ENCODE assay signal across 1 cellular context in the genomic region with DNA sequence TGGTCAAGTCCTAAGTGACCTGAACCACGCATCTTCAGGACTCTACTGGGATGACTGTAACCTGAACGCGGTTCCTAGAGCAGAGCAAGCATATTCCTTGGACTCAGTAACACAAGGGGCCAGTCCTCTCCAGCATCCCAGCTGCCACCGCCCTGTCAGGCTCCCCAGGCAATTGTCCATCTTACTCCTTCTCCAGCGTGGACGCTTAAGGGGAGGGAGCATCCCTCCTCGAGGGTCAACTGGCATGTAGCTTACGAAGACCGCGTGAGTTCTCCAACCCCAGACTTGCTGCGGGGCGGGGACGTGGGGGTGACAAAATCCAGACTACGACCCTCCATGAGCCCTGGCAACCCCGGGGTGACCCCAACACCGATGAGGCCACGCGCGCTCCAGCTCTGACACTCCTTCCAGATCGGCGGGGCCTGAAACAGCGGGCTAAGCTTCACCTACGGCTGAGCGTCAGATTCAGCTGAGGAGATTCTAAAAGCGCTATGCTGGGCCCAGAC.
TF ChIP-seq lines count a peak whose summit lies in the region.

No MANE protein-coding gene starts in this region.

TF ChIP-seq in HepG2, 621 proteins besides CTCF, POLR2A, EP300 and RAD21 (continued from another document and continues in another):
- no peak for TF ChIP-seq ZNF609 (CRISPR knock-in tag; IDR thresholded peaks at IDR 0.05; ENCODE audit: borderline replicate concordance)
- 0 out of 2 replicates have a peak, but pooled peaks have one; percentile 40 for TF ChIP-seq ZNF276 (CRISPR knock-in tag; IDR thresholded peaks at IDR 0.05; ENCODE audit: low read depth)
- TF ChIP-seq ZNF782 (CRISPR knock-in tag; IDR thresholded peaks at IDR 0.05; ENCODE audit: borderline replicate concordance) = peak; percentile 90; the same call in 1 of the 2 replicates
- TF ChIP-seq ELK4 (CRISPR knock-in tag; IDR thresholded peaks at IDR 0.05; ENCODE audit: borderline replicate concordance) = no peak
- 0 out of 2 replicates have a peak, but pooled peaks have one; percentile 17 for TF ChIP-seq KAT8 (CRISPR knock-in tag; IDR thresholded peaks at IDR 0.05)
- no peak for TF ChIP-seq DRAP1 (CRISPR knock-in tag; IDR thresholded peaks at IDR 0.05)
- no peak for TF ChIP-seq ZBTB1 (CRISPR knock-in tag; IDR thresholded peaks at IDR 0.05; ENCODE audit: borderline replicate concordance)
- TF ChIP-seq PTBP1 (IDR thresholded peaks at IDR 0.05; ENCODE audit: low read depth, low read length, poor library complexity, severe bottlenecking) = no peak
- no peak for TF ChIP-seq HMGXB3 (CRISPR knock-in tag; IDR thresholded peaks at IDR 0.05; ENCODE audit: borderline replicate concordance)
- TF ChIP-seq SRSF1 (optimal IDR thresholded peaks at IDR 0.05; ENCODE audit: low read depth, low read length) = peak; percentile 1
- TF ChIP-seq, protein P1, sequence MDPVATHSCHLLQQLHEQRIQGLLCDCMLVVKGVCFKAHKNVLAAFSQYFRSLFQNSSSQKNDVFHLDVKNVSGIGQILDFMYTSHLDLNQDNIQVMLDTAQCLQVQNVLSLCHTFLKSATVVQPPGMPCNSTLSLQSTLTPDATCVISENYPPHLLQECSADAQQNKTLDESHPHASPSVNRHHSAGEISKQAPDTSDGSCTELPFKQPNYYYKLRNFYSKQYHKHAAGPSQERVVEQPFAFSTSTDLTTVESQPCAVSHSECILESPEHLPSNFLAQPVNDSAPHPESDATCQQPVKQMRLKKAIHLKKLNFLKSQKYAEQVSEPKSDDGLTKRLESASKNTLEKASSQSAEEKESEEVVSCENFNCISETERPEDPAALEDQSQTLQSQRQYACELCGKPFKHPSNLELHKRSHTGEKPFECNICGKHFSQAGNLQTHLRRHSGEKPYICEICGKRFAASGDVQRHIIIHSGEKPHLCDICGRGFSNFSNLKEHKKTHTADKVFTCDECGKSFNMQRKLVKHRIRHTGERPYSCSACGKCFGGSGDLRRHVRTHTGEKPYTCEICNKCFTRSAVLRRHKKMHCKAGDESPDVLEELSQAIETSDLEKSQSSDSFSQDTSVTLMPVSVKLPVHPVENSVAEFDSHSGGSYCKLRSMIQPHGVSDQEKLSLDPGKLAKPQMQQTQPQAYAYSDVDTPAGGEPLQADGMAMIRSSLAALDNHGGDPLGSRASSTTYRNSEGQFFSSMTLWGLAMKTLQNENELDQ (CRISPR knock-in tag; IDR thresholded peaks at IDR 0.05; ENCODE audit: borderline replicate concordance) = no peak
- TF ChIP-seq CBX5 (CRISPR knock-in tag; IDR thresholded peaks at IDR 0.05; ENCODE audit: borderline replicate concordance) = no peak
- TF ChIP-seq SP1 (IDR thresholded peaks at IDR 0.05) = no peak
- no peak for TF ChIP-seq SP1 (CRISPR knock-in tag; IDR thresholded peaks at IDR 0.05)
- TF ChIP-seq ZNF205 (CRISPR knock-in tag; IDR thresholded peaks at IDR 0.05) = no peak
- no peak for TF ChIP-seq ZNF777 (CRISPR knock-in tag; IDR thresholded peaks at IDR 0.05)
- 0 out of 2 replicates have a peak, but pooled peaks have one; percentile 11 for TF ChIP-seq WIZ (CRISPR knock-in tag; IDR thresholded peaks at IDR 0.05)
- TF ChIP-seq, protein P2, sequence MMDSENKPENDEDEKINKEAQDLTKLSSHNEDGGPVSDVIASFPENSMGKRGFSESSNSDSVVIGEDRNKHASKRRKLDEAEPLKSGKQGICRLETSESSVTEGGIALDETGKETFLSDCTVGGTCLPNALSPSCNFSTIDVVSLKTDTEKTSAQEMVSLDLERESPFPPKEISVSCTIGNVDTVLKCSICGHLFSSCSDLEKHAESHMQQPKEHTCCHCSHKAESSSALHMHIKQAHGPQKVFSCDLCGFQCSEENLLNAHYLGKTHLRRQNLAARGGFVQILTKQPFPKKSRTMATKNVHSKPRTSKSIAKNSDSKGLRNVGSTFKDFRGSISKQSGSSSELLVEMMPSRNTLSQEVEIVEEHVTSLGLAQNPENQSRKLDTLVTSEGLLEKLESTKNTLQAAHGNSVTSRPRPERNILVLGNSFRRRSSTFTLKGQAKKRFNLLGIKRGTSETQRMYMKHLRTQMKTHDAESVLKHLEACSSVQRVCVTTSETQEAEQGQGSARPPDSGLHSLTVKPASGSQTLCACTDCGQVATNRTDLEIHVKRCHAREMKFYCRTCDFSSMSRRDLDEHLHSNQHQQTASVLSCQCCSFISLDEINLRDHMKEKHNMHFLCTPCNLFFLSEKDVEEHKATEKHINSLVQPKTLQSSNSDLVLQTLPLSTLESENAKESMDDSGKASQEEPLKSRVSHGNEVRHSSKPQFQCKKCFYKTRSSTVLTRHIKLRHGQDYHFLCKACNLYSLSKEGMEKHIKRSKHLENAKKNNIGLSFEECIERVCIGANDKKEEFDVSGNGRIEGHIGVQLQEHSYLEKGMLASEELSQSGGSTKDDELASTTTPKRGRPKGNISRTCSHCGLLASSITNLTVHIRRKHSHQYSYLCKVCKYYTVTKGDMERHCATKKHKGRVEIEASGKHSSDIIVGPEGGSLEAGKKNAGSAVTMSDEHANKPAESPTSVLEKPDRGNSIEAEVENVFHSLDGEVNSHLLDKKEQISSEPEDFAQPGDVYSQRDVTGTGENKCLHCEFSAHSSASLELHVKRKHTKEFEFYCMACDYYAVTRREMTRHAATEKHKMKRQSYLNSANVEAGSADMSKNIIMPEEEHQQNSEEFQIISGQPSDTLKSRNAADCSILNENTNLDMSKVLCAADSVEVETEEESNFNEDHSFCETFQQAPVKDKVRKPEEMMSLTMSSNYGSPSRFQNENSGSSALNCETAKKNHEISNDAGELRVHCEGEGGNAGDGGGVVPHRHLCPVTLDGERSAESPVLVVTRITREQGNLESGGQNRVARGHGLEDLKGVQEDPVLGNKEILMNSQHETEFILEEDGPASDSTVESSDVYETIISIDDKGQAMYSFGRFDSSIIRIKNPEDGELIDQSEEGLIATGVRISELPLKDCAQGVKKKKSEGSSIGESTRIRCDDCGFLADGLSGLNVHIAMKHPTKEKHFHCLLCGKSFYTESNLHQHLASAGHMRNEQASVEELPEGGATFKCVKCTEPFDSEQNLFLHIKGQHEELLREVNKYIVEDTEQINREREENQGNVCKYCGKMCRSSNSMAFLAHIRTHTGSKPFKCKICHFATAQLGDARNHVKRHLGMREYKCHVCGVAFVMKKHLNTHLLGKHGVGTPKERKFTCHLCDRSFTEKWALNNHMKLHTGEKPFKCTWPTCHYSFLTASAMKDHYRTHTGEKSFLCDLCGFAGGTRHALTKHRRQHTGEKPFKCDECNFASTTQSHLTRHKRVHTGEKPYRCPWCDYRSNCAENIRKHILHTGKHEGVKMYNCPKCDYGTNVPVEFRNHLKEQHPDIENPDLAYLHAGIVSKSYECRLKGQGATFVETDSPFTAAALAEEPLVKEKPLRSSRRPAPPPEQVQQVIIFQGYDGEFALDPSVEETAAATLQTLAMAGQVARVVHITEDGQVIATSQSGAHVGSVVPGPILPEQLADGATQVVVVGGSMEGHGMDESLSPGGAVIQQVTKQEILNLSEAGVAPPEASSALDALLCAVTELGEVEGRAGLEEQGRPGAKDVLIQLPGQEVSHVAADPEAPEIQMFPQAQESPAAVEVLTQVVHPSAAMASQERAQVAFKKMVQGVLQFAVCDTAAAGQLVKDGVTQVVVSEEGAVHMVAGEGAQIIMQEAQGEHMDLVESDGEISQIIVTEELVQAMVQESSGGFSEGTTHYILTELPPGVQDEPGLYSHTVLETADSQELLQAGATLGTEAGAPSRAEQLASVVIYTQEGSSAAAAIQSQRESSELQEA (CRISPR knock-in tag; IDR thresholded peaks at IDR 0.05; ENCODE audit: not compliant biosample characterization) = peak; percentile 11
- 0 out of 2 replicates have a peak, but pooled peaks have one; percentile 32 for TF ChIP-seq ZFP41 (CRISPR knock-in tag; IDR thresholded peaks at IDR 0.05; ENCODE audit: borderline replicate concordance)
- no peak for TF ChIP-seq ZNF343 (CRISPR knock-in tag; IDR thresholded peaks at IDR 0.05)
- no peak for TF ChIP-seq CREM (IDR thresholded peaks at IDR 0.05)
- TF ChIP-seq CREM (CRISPR knock-in tag; IDR thresholded peaks at IDR 0.05) = no peak
- TF ChIP-seq SP4 (CRISPR knock-in tag; IDR thresholded peaks at IDR 0.05) = peak; percentile 37; the same call in 1 of the 2 replicates
- TF ChIP-seq KLF11 (CRISPR knock-in tag; IDR thresholded peaks at IDR 0.05) = no peak
- TF ChIP-seq NFYB (CRISPR knock-in tag; IDR thresholded peaks at IDR 0.05) = no peak
- 0 out of 2 replicates have a peak, but pooled peaks have one; percentile 17 for TF ChIP-seq ZNF776 (CRISPR knock-in tag; IDR thresholded peaks at IDR 0.05)
